ENCODE assay signal across 1 cellular context in genomic region chr12:107884769-107885694, GRCh38.
TF ChIP-seq lines count a peak whose summit lies in the region.

No MANE protein-coding gene starts in this region.

TF ChIP-seq in GM12878, 131 proteins besides CTCF, POLR2A, EP300 and RAD21 (continued from another document):
- TF ChIP-seq CUX1 (IDR thresholded peaks at IDR 0.05; ENCODE audit: insufficient replicate concordance, low read depth, low read length) (no peak), CHD4 (IDR thresholded peaks at IDR 0.05) (no peak), STAT1 (conservative IDR thresholded peaks at IDR 0.05) (no peak), E2F8 (IDR thresholded peaks at IDR 0.05; ENCODE audit: low read depth, partially characterized antibody) (no peak), SMAD5 (IDR thresholded peaks at IDR 0.05; ENCODE audit: low read depth) (no peak), POU2F2 (IDR thresholded peaks at IDR 0.05; ENCODE audit: borderline replicate concordance, low read depth, low read length) (0 out of 3 replicates have a peak, but pooled peaks have one; percentile 11), FOXK2 (IDR thresholded peaks at IDR 0.05) (no peak), HDAC2 (IDR thresholded peaks at IDR 0.05) (no peak), BHLHE40 (IDR thresholded peaks at IDR 0.05; ENCODE audit: borderline replicate concordance in 1 of 2, low read depth in 2 of 2, low read length in 1 of 2) (no peak), POLR2AphosphoS5 (IDR thresholded peaks at IDR 0.05; ENCODE audit: low read length) (no peak), REST (IDR thresholded peaks at IDR 0.05; ENCODE audit: low read depth, low read length) (no peak), MEF2A (IDR thresholded peaks at IDR 0.05; ENCODE audit: insufficient read depth, low read depth, low read length) (no peak), SMC3 (IDR thresholded peaks at IDR 0.05; ENCODE audit: borderline replicate concordance, low read length) (peak; percentile 85), YY1 (IDR thresholded peaks at IDR 0.05; ENCODE audit: low read depth, low read length) (peak; percentile 41; the same call in 1 of the 2 replicates), NKRF (conservative IDR thresholded peaks at IDR 0.05) (no peak), ZNF384 (IDR thresholded peaks at IDR 0.05; ENCODE audit: borderline replicate concordance, low read depth, low read length) (peak; percentile 33; the same call in 1 of the 2 replicates)
